Comparison of ENCODE assay signal across 10 cellular contexts in genomic region chr16:25544294-25544693, GRCh38.
"Had no signal": no experiment of that assay in that cellular context is flagged by ENCODE, and none has a peak within 500 bp of the region (broad histone marks: within the 10 kb centered on the region; RNA-seq: fewer than 3 reads in every experiment).

No MANE protein-coding gene starts in this region.

- ATAC-seq: GM23338, HCT116 had no signal

- H3K4me1 ChIP-seq: HAP-1 had no signal

- DNase-seq: GM23248, GOT3, H7, H9, HCEC 1CT, HFFc6 had no signal

- FAIRE-seq: H54 had no signal

- H3K36me3 ChIP-seq: HAP-1 had no signal

- H3K27ac ChIP-seq: GM23248 had no signal

- H3K9me3 ChIP-seq: HAP-1 had no signal

- H3K9ac ChIP-seq: GM23248 had no signal

- H2AFZ ChIP-seq: GM23248, GM23338 had no signal

- H3K4me2 ChIP-seq: GM23338 had no signal

- H3K4me3 ChIP-seq: GM23248, GM23338, HAP-1 had no signal
